Comparison of ENCODE assay signal across 8 cellular contexts in genomic region chr2:96305979-96306308, GRCh38. TPM values are rescaled to one million over a fixed set of nuclear protein-coding genes. Genes with fewer than 3 reads are reported as not detected.
A peak's percentile ranks its signal among the peaks of the same experiment; 100 is the strongest.
DNase-seq lines count a peak whose midpoint lies in the region; ATAC-seq, FAIRE-seq and TF ChIP-seq lines count a peak whose summit lies in the region.

No MANE protein-coding gene starts in this region.

- H3K36me3 ChIP-seq in ascending aorta, result peaks cover 28 to 32% of the 10 kb centered on the region in 2 donors
- peaks cover 16 to 26% of the 10 kb centered on the region in 2 experiments for H3K36me3 ChIP-seq in HepG2 (replicated peaks in 1 of 2; ENCODE audit: control insufficient read depth in 1 of 2, insufficient read depth in 2 of 2, low read length in 2 of 2)
- H3K36me3 ChIP-seq in transverse colon, result peaks cover 0 to 25% (median 12%) of the 10 kb centered on the region in 4 donors

- peak overlapping the region; percentile 8 for H2AFZ ChIP-seq in HepG2 (ENCODE audit: low read length)

- peaks cover 40% of the 10 kb centered on the region for H3K36me3 Mint-ChIP-seq in activated naive CD4-positive, alpha-beta T cell treated with anti-CD3 and anti-CD28 coated beads for 36 hours (ENCODE audit: low read depth)

- no peak for TF ChIP-seq RAD21 in HepG2 (CRISPR knock-in tag; IDR thresholded peaks at IDR 0.05)

- TF ChIP-seq CTCF in ascending aorta (IDR thresholded peaks at IDR 0.05) (no peak), HepG2 (CRISPR knock-in tag; IDR thresholded peaks at IDR 0.05) (no peak), transverse colon (IDR thresholded peaks at IDR 0.05) (no peak), omental fat pad (IDR thresholded peaks at IDR 0.05) (no peak)

- WGBS in HepG2 (ENCODE audit: low lambda C conversion rate), result 2% methylated on average over 9 of the region's 9 CpGs
- WGBS in transverse colon (ENCODE audit: low coverage in 1 of 2), 2 donors, result 23% methylated on average over 9 of the region's 9 CpGs; no CpG with 5 or more reads in 1 of the 2 donors

- H3K27me3 ChIP-seq in ascending aorta (no peaks in the 10 kb centered on the region), HepG2 (ENCODE audit: control insufficient read depth in 1 of 2, insufficient read depth in 2 of 2, low read length in 2 of 2) (no peaks in the 10 kb centered on the region; a peak in 1 of 5 replicates), transverse colon (no peaks in the 10 kb centered on the region)

- H3K4me1 ChIP-seq in ascending aorta, result peaks cover 4 to 13% of the 10 kb centered on the region in 2 donors
- peaks cover 37% of the 10 kb centered on the region for H3K4me1 ChIP-seq in HepG2 (ENCODE audit: insufficient read depth, low read length)
- H3K4me1 ChIP-seq in transverse colon, result peaks cover 6 to 21% (median 17%) of the 10 kb centered on the region in 4 donors

- ATAC-seq in HepG2, result 0 out of 3 replicates have a peak, but pooled peaks have one; percentile 3
- ATAC-seq in HG02885 (IDR thresholded peaks at IDR 0.05; ENCODE audit: poor library complexity, unreplicated experiment), result no peak
- ATAC-seq in omental fat pad (ENCODE audit: low FRiP score), result no peak

- DNase-seq in activated naive CD4-positive, alpha-beta T cell treated with anti-CD3 and anti-CD28 coated beads for 36 hours, result no peak
- DNase-seq in activated naive CD4-positive, alpha-beta T cell treated with Interleukin-2 at 50 U/mL for 16 hours, result no peak
- DNase-seq in ascending aorta (ENCODE audit: low spot score in 2 of 2) (no peak), HepG2 (ENCODE audit: low spot score) (no peak), transverse colon (peak; percentile 17), HCEC 1CT (no peak), omental fat pad (ENCODE audit: low spot score) (no peak)

- in situ Hi-C loops in HepG2 (cut with HindIII; ENCODE audit: extremely low pct_ligation_motif_present, low pct_unique_long_range_greater_than_20kb) (no loop called here), transverse colon (cut with MboI; ENCODE audit: low pct_ligation_motif_present in 1 of 4, low pct_unique_long_range_greater_than_20kb in 1 of 4, low sequenced_read_pairs in 3 of 4) (loop anchor here in 1 of 4 donors (25.0 kb wide), 1 partner anchor 206 kb away; the partner anchor contains the start of gene NEURL3)

- H3K27ac ChIP-seq in ascending aorta (peak overlapping the region; percentile 73 to 82), HepG2 (ENCODE audit: extremely low read length, insufficient read depth, low read length) (peak overlapping the region; percentile 75), transverse colon (peak overlapping the region; percentile 88 to 89 (median 88))

- H3K4me1 Mint-ChIP-seq in activated naive CD4-positive, alpha-beta T cell treated with anti-CD3 and anti-CD28 coated beads for 36 hours (ENCODE audit: low read depth), result peaks cover 47% of the 10 kb centered on the region

- CTCF ChIA-PET in activated naive CD4-positive, alpha-beta T cell treated with anti-CD3 and anti-CD28 coated beads for 36 hours (lab: Charles Lee), result interaction anchor here (0.8 to 1.8 kb wide), 3 partner anchors 15 to 204 kb away, joined by 3 to 6 read pairs (median 5); no protein-coding TSS in a partner anchor
- CTCF ChIA-PET in HepG2 (lab: Yijun Ruan, JAX; ENCODE audit: low intra/inter-chr PET ratio, low total read pairs), result interaction anchor here (1.4 kb wide), 1 partner anchor 203 kb away, joined by 4 read pairs; no protein-coding TSS in a partner anchor

- H3K9me3 Mint-ChIP-seq in activated naive CD4-positive, alpha-beta T cell treated with anti-CD3 and anti-CD28 coated beads for 36 hours, result no peaks in the 10 kb centered on the region

- TF ChIP-seq POLR2A in HepG2 (IDR thresholded peaks at IDR 0.05; ENCODE audit: insufficient read depth in 1 of 2, low read depth in 2 of 2, low read length in 2 of 2), result no peak
- TF ChIP-seq POLR2A in transverse colon (IDR thresholded peaks at IDR 0.05), result no peak

- peak overlapping the region; percentile 84 to 85 for H3K4me3 ChIP-seq in ascending aorta
- H3K4me3 ChIP-seq in HepG2 (replicated peaks in 1 of 3; ENCODE audit: insufficient read depth in 1 of 3, low read depth in 2 of 3, low read length in 3 of 3), result peak overlapping the region; percentile 79 to 92 (median 91)
- H3K4me3 ChIP-seq in transverse colon, result peak overlapping the region; percentile 52 to 86 (median 77)

- no peaks in the 10 kb centered on the region for H3K9me3 ChIP-seq in ascending aorta
- H3K9me3 ChIP-seq in HepG2 (ENCODE audit: low read length), result no peaks in the 10 kb centered on the region
- no peaks in the 10 kb centered on the region for H3K9me3 ChIP-seq in transverse colon

- H3K27me3 Mint-ChIP-seq in activated naive CD4-positive, alpha-beta T cell treated with anti-CD3 and anti-CD28 coated beads for 36 hours (ENCODE audit: low read depth), result no peaks in the 10 kb centered on the region

- H3K4me3 Mint-ChIP-seq in activated naive CD4-positive, alpha-beta T cell treated with anti-CD3 and anti-CD28 coated beads for 36 hours, result peak overlapping the region; percentile 100

- BruUV-seq in HepG2 (replicated peaks; lab: Mats Ljungman, UMichigan), result TSS peak; percentile 93

- POLR2A ChIA-PET in HepG2 (lab: Yijun Ruan, JAX), result interaction anchor here (0.9 to 4.0 kb wide), 16 partner anchors 10 to 103 kb away, joined by 3 to 45 read pairs (median 5); partner anchors contain the start of genes CIAO1, ITPRIPL1, NCAPH and STARD7

- no peak for FAIRE-seq in HepG2 (lab: Jason Lieb, UNC)

- peak overlapping the region; percentile 89 for H3K4me2 ChIP-seq in HepG2 (ENCODE audit: low read depth, low read length)

- H3K27ac Mint-ChIP-seq in activated naive CD4-positive, alpha-beta T cell treated with anti-CD3 and anti-CD28 coated beads for 36 hours, result peak overlapping the region; percentile 98

- H3K9ac ChIP-seq in HepG2 (ENCODE audit: insufficient read depth, low read depth, low read length), result peak overlapping the region; percentile 85

- no peaks in the 10 kb centered on the region for H4K20me1 ChIP-seq in HepG2 (ENCODE audit: insufficient read depth, low read length)

- intact Hi-C loops in activated naive CD4-positive, alpha-beta T cell treated with anti-CD3 and anti-CD28 coated beads for 36 hours (cut with micrococcal nuclease), result loop anchor here (1.0 to 5.0 kb wide), 10 partner anchors 9 to 331 kb away; partner anchors contain the start of genes CIAO1, DUSP2, KANSL3 and NCAPH
- intact Hi-C loops in ascending aorta (cut with DNase I), result loop anchor here (1.0 to 2.0 kb wide), 4 partner anchors 29 to 203 kb away; partner anchors contain the start of genes CIAO1 and NCAPH
- intact Hi-C loops in HepG2 (cut with micrococcal nuclease; ENCODE audit: unreplicated experiment), result loop anchor here (1.0 to 2.0 kb wide), 5 partner anchors 15 to 203 kb away; partner anchors contain the start of genes CIAO1 and ITPRIPL1
- intact Hi-C loops in transverse colon (cut with DNase I; ENCODE audit: low total_unique reads), result no loop called here

- peaks cover 43% of the 10 kb centered on the region for H3K79me2 ChIP-seq in HepG2 (ENCODE audit: insufficient read depth, low read length)

- TF ChIP-seq EP300 in HepG2 (IDR thresholded peaks at IDR 0.05; ENCODE audit: low read depth in 2 of 2, low read length in 2 of 2), result no peak
- no peak for TF ChIP-seq EP300 in HepG2 (CRISPR knock-in tag; IDR thresholded peaks at IDR 0.05; ENCODE audit: borderline replicate concordance)
- no peak for TF ChIP-seq EP300 in transverse colon (IDR thresholded peaks at IDR 0.05; ENCODE audit: low read depth)

RNA-seq across cellular contexts. Expression of gene SNRNP200, which starts 0.6 kb away (rescaled TPM):
- total RNA-seq in activated naive CD4-positive, alpha-beta T cell treated with anti-CD3 and anti-CD28 coated beads for 36 hours, result 100 to 1,000 TPM; 179 to 181 TPM
- total RNA-seq in ascending aorta (57.4 TPM), HepG2 (2016; rRNA removed; fragmentation: Illumina TruSeq; extraction: Trizol) (99.0 and 163 TPM in 2 replicates), transverse colon (100 to 1,000 TPM in 1 of 4 donors, 10 to 100 TPM in 3; 81.4 to 106 (median 86.8) TPM), omental fat pad (10 to 100 TPM; 64.8 to 97.7 (median 84.3) TPM)
- 47.2 and 52.9 TPM in 2 replicates for total RNA-seq in HepG2 (2016; cell fraction: cytosol; rRNA removed; fragmentation: Illumina TruSeq; extraction: Trizol; ENCODE audit: low read depth)
- total RNA-seq in HepG2 (2016; cell fraction: insoluble cytoplasmic fraction; rRNA removed; fragmentation: Illumina TruSeq; extraction: Trizol), result 96.1 and 157 TPM in 2 replicates
- 38.5 and 38.9 TPM in 2 replicates for total RNA-seq in HepG2 (2016; cell fraction: membrane; rRNA removed; fragmentation: Illumina TruSeq; extraction: Trizol)
- total RNA-seq in HepG2 (2016; cell fraction: nucleus; rRNA removed; fragmentation: Illumina TruSeq; extraction: Trizol), result 100 and 111 TPM in 2 replicates
- polyA plus RNA-seq in HepG2 (2011; rRNA removed), result 228 and 232 TPM in 2 replicates
- polyA plus RNA-seq in HepG2 (2011; cell fraction: cytosol; rRNA removed), result 208 and 241 TPM in 2 replicates
- 356 and 374 TPM in 2 replicates for polyA plus RNA-seq in HepG2 (2011; cell fraction: nucleus; rRNA removed)
- 140 and 148 TPM in 2 replicates for polyA plus RNA-seq in HepG2 (2012)
- 7.3 and 8.8 TPM in 2 replicates for polyA plus RNA-seq in HepG2 (2016; cell fraction: cytosol; fragmentation: Illumina TruSeq; extraction: Trizol; ENCODE audit: low read depth)
- polyA plus RNA-seq in HepG2 (2016; cell fraction: insoluble cytoplasmic fraction; fragmentation: Illumina TruSeq; extraction: Trizol; ENCODE audit: low read depth), result 181 and 193 TPM in 2 replicates
- polyA plus RNA-seq in HepG2 (2016; cell fraction: membrane; fragmentation: Illumina TruSeq; extraction: Trizol; ENCODE audit: low read depth), result 14.0 and 16.1 TPM in 2 replicates
- polyA plus RNA-seq in HepG2 (2016; cell fraction: nucleus; fragmentation: Illumina TruSeq; extraction: Trizol; ENCODE audit: insufficient read depth, low read depth), result 219 and 234 TPM in 2 replicates
- polyA minus RNA-seq in HepG2 (2011; rRNA and poly(A)+ RNA removed; ENCODE audit: low replicate concordance), result 554 and 704 TPM in 2 replicates
- polyA minus RNA-seq in HepG2 (2011; cell fraction: cytosol; rRNA and poly(A)+ RNA removed), result 179 and 186 TPM in 2 replicates
- 151 and 182 TPM in 2 replicates for polyA minus RNA-seq in HepG2 (2011; cell fraction: nucleus; rRNA and poly(A)+ RNA removed)

RNA-seq across cellular contexts. Expression of gene ITPRIPL1, which starts 19.2 kb away (rescaled TPM):
- 10 to 100 TPM; 13.3 to 13.4 TPM for total RNA-seq in activated naive CD4-positive, alpha-beta T cell treated with anti-CD3 and anti-CD28 coated beads for 36 hours
- 14.5 TPM for total RNA-seq in ascending aorta
- 8.7 and 11.7 TPM in 2 replicates for total RNA-seq in HepG2 (2016; rRNA removed; fragmentation: Illumina TruSeq; extraction: Trizol)
- 1.8 TPM in 2 replicates for total RNA-seq in HepG2 (2016; cell fraction: cytosol; rRNA removed; fragmentation: Illumina TruSeq; extraction: Trizol; ENCODE audit: low read depth)
- total RNA-seq in HepG2 (2016; cell fraction: insoluble cytoplasmic fraction; rRNA removed; fragmentation: Illumina TruSeq; extraction: Trizol), result 9.0 and 10.8 TPM in 2 replicates
- 6.8 and 7.2 TPM in 2 replicates for total RNA-seq in HepG2 (2016; cell fraction: membrane; rRNA removed; fragmentation: Illumina TruSeq; extraction: Trizol)
- 7.6 and 9.0 TPM in 2 replicates for total RNA-seq in HepG2 (2016; cell fraction: nucleus; rRNA removed; fragmentation: Illumina TruSeq; extraction: Trizol)
- 4.3 and 6.3 TPM in 2 replicates for polyA plus RNA-seq in HepG2 (2011; rRNA removed)
- polyA plus RNA-seq in HepG2 (2011; cell fraction: cytosol; rRNA removed), result 5.1 and 5.4 TPM in 2 replicates
- 4.6 and 5.3 TPM in 2 replicates for polyA plus RNA-seq in HepG2 (2011; cell fraction: nucleus; rRNA removed)
- 7.4 and 9.8 TPM in 2 replicates for polyA plus RNA-seq in HepG2 (2012)
- 1.3 and 2.7 TPM in 2 replicates for polyA plus RNA-seq in HepG2 (2016; cell fraction: cytosol; fragmentation: Illumina TruSeq; extraction: Trizol; ENCODE audit: low read depth)
- polyA plus RNA-seq in HepG2 (2016; cell fraction: insoluble cytoplasmic fraction; fragmentation: Illumina TruSeq; extraction: Trizol; ENCODE audit: low read depth), result 6.6 and 6.7 TPM in 2 replicates
- polyA plus RNA-seq in HepG2 (2016; cell fraction: membrane; fragmentation: Illumina TruSeq; extraction: Trizol; ENCODE audit: low read depth), result 2.8 and 3.9 TPM in 2 replicates
- polyA plus RNA-seq in HepG2 (2016; cell fraction: nucleus; fragmentation: Illumina TruSeq; extraction: Trizol; ENCODE audit: insufficient read depth, low read depth), result 11.2 and 11.5 TPM in 2 replicates
- polyA minus RNA-seq in HepG2 (2011; rRNA and poly(A)+ RNA removed; ENCODE audit: low replicate concordance), result 0.16 and 9.3 TPM in 2 replicates
- 3.9 and 4.1 TPM in 2 replicates for polyA minus RNA-seq in HepG2 (2011; cell fraction: cytosol; rRNA and poly(A)+ RNA removed)
- polyA minus RNA-seq in HepG2 (2011; cell fraction: nucleus; rRNA and poly(A)+ RNA removed), result 2.7 TPM in 2 replicates
- total RNA-seq in transverse colon, result 1 to 10 TPM in 1 of 4 donors, under 1 TPM in 2, not detected in 1; 0.41 to 2.6 (median 0.95) TPM
- 1 to 10 TPM; 4.8 to 7.6 (median 6.6) TPM for total RNA-seq in omental fat pad

RNA-seq across cellular contexts. Expression of gene NCAPH, which starts 29.6 kb away (rescaled TPM):
- 10 to 100 TPM; 78.6 to 79.2 TPM for total RNA-seq in activated naive CD4-positive, alpha-beta T cell treated with anti-CD3 and anti-CD28 coated beads for 36 hours
- total RNA-seq in ascending aorta, result not detected
- 48.8 and 66.9 TPM in 2 replicates for total RNA-seq in HepG2 (2016; rRNA removed; fragmentation: Illumina TruSeq; extraction: Trizol)
- total RNA-seq in HepG2 (2016; cell fraction: cytosol; rRNA removed; fragmentation: Illumina TruSeq; extraction: Trizol; ENCODE audit: low read depth), result 17.2 and 17.9 TPM in 2 replicates
- 51.2 and 65.6 TPM in 2 replicates for total RNA-seq in HepG2 (2016; cell fraction: insoluble cytoplasmic fraction; rRNA removed; fragmentation: Illumina TruSeq; extraction: Trizol)
- total RNA-seq in HepG2 (2016; cell fraction: membrane; rRNA removed; fragmentation: Illumina TruSeq; extraction: Trizol), result 23.8 and 28.9 TPM in 2 replicates
- total RNA-seq in HepG2 (2016; cell fraction: nucleus; rRNA removed; fragmentation: Illumina TruSeq; extraction: Trizol), result 27.0 and 29.9 TPM in 2 replicates
- polyA plus RNA-seq in HepG2 (2011; rRNA removed), result 13.5 and 22.8 TPM in 2 replicates
- polyA plus RNA-seq in HepG2 (2011; cell fraction: cytosol; rRNA removed), result 15.0 and 23.3 TPM in 2 replicates
- polyA plus RNA-seq in HepG2 (2011; cell fraction: nucleus; rRNA removed), result 9.2 and 13.0 TPM in 2 replicates
- polyA plus RNA-seq in HepG2 (2012), result 7.8 and 19.4 TPM in 2 replicates
- polyA plus RNA-seq in HepG2 (2016; cell fraction: cytosol; fragmentation: Illumina TruSeq; extraction: Trizol; ENCODE audit: low read depth), result 3.3 and 5.6 TPM in 2 replicates
- polyA plus RNA-seq in HepG2 (2016; cell fraction: insoluble cytoplasmic fraction; fragmentation: Illumina TruSeq; extraction: Trizol; ENCODE audit: low read depth), result 62.0 and 66.5 TPM in 2 replicates
- polyA plus RNA-seq in HepG2 (2016; cell fraction: membrane; fragmentation: Illumina TruSeq; extraction: Trizol; ENCODE audit: low read depth), result 9.1 and 10.8 TPM in 2 replicates
- 35.6 and 38.5 TPM in 2 replicates for polyA plus RNA-seq in HepG2 (2016; cell fraction: nucleus; fragmentation: Illumina TruSeq; extraction: Trizol; ENCODE audit: insufficient read depth, low read depth)
- 29.4 and 107 TPM in 2 replicates for polyA minus RNA-seq in HepG2 (2011; rRNA and poly(A)+ RNA removed; ENCODE audit: low replicate concordance)
- 12.9 and 17.8 TPM in 2 replicates for polyA minus RNA-seq in HepG2 (2011; cell fraction: cytosol; rRNA and poly(A)+ RNA removed)
- polyA minus RNA-seq in HepG2 (2011; cell fraction: nucleus; rRNA and poly(A)+ RNA removed), result 9.4 and 16.4 TPM in 2 replicates
- total RNA-seq in transverse colon, result 10 to 100 TPM in 1 of 4 donors, 1 to 10 TPM in 2, under 1 TPM in 1; 0.79 to 38.6 (median 1.8) TPM
- 1 to 10 TPM in 2 of 4 donors, under 1 TPM in 2; 0.65 to 3.2 (median 2.0) TPM for total RNA-seq in omental fat pad

RNA-seq across cellular contexts. Expression of gene CIAO1, which starts 39.9 kb away (rescaled TPM):
- 10 to 100 TPM; 59.9 to 62.2 TPM for total RNA-seq in activated naive CD4-positive, alpha-beta T cell treated with anti-CD3 and anti-CD28 coated beads for 36 hours
- total RNA-seq in ascending aorta, result 127 TPM
- 99.3 and 118 TPM in 2 replicates for total RNA-seq in HepG2 (2016; rRNA removed; fragmentation: Illumina TruSeq; extraction: Trizol)
- total RNA-seq in HepG2 (2016; cell fraction: cytosol; rRNA removed; fragmentation: Illumina TruSeq; extraction: Trizol; ENCODE audit: low read depth), result 14.9 and 15.6 TPM in 2 replicates
- total RNA-seq in HepG2 (2016; cell fraction: insoluble cytoplasmic fraction; rRNA removed; fragmentation: Illumina TruSeq; extraction: Trizol), result 102 and 121 TPM in 2 replicates
- total RNA-seq in HepG2 (2016; cell fraction: membrane; rRNA removed; fragmentation: Illumina TruSeq; extraction: Trizol), result 38.1 and 39.7 TPM in 2 replicates
- 61.9 and 65.1 TPM in 2 replicates for total RNA-seq in HepG2 (2016; cell fraction: nucleus; rRNA removed; fragmentation: Illumina TruSeq; extraction: Trizol)
- polyA plus RNA-seq in HepG2 (2011; rRNA removed), result 109 and 120 TPM in 2 replicates
- 120 and 159 TPM in 2 replicates for polyA plus RNA-seq in HepG2 (2011; cell fraction: cytosol; rRNA removed)
- polyA plus RNA-seq in HepG2 (2011; cell fraction: nucleus; rRNA removed), result 110 and 111 TPM in 2 replicates
- 69.5 and 70.0 TPM in 2 replicates for polyA plus RNA-seq in HepG2 (2012)
- polyA plus RNA-seq in HepG2 (2016; cell fraction: cytosol; fragmentation: Illumina TruSeq; extraction: Trizol; ENCODE audit: low read depth), result 16.2 and 16.4 TPM in 2 replicates
- 117 and 126 TPM in 2 replicates for polyA plus RNA-seq in HepG2 (2016; cell fraction: insoluble cytoplasmic fraction; fragmentation: Illumina TruSeq; extraction: Trizol; ENCODE audit: low read depth)
- 29.3 and 29.6 TPM in 2 replicates for polyA plus RNA-seq in HepG2 (2016; cell fraction: membrane; fragmentation: Illumina TruSeq; extraction: Trizol; ENCODE audit: low read depth)
- 148 and 152 TPM in 2 replicates for polyA plus RNA-seq in HepG2 (2016; cell fraction: nucleus; fragmentation: Illumina TruSeq; extraction: Trizol; ENCODE audit: insufficient read depth, low read depth)
- 225 and 243 TPM in 2 replicates for polyA minus RNA-seq in HepG2 (2011; rRNA and poly(A)+ RNA removed; ENCODE audit: low replicate concordance)
- polyA minus RNA-seq in HepG2 (2011; cell fraction: cytosol; rRNA and poly(A)+ RNA removed), result 65.5 and 66.8 TPM in 2 replicates
- polyA minus RNA-seq in HepG2 (2011; cell fraction: nucleus; rRNA and poly(A)+ RNA removed), result 49.4 and 55.6 TPM in 2 replicates
- total RNA-seq in transverse colon, result 100 to 1,000 TPM; 114 to 220 (median 143) TPM
- total RNA-seq in omental fat pad, result 100 to 1,000 TPM in 3 of 4 donors, 10 to 100 TPM in 1; 80.9 to 117 (median 105) TPM

RNA-seq across cellular contexts. Expression of gene TMEM127, which starts 40.1 kb away (rescaled TPM):
- total RNA-seq in activated naive CD4-positive, alpha-beta T cell treated with anti-CD3 and anti-CD28 coated beads for 36 hours, result 10 to 100 TPM; 12.9 to 16.1 TPM
- total RNA-seq in ascending aorta (61.9 TPM), HepG2 (2016; rRNA removed; fragmentation: Illumina TruSeq; extraction: Trizol) (15.7 and 21.5 TPM in 2 replicates), transverse colon (100 to 1,000 TPM in 1 of 4 donors, 10 to 100 TPM in 3; 18.5 to 131 (median 82.0) TPM), omental fat pad (10 to 100 TPM; 34.5 to 52.1 (median 43.2) TPM)
- total RNA-seq in HepG2 (2016; cell fraction: cytosol; rRNA removed; fragmentation: Illumina TruSeq; extraction: Trizol; ENCODE audit: low read depth), result 1.6 and 1.7 TPM in 2 replicates
- total RNA-seq in HepG2 (2016; cell fraction: insoluble cytoplasmic fraction; rRNA removed; fragmentation: Illumina TruSeq; extraction: Trizol), result 13.2 and 21.0 TPM in 2 replicates
- 7.2 and 9.0 TPM in 2 replicates for total RNA-seq in HepG2 (2016; cell fraction: membrane; rRNA removed; fragmentation: Illumina TruSeq; extraction: Trizol)
- total RNA-seq in HepG2 (2016; cell fraction: nucleus; rRNA removed; fragmentation: Illumina TruSeq; extraction: Trizol), result 18.7 and 20.0 TPM in 2 replicates
- polyA plus RNA-seq in HepG2 (2011; rRNA removed), result 33.9 and 45.2 TPM in 2 replicates
- polyA plus RNA-seq in HepG2 (2011; cell fraction: cytosol; rRNA removed), result 24.6 and 25.3 TPM in 2 replicates
- polyA plus RNA-seq in HepG2 (2011; cell fraction: nucleus; rRNA removed), result 23.8 and 26.6 TPM in 2 replicates
- polyA plus RNA-seq in HepG2 (2012), result 18.5 and 22.4 TPM in 2 replicates
- polyA plus RNA-seq in HepG2 (2016; cell fraction: cytosol; fragmentation: Illumina TruSeq; extraction: Trizol; ENCODE audit: low read depth), result 1.5 and 1.9 TPM in 2 replicates
- 13.9 and 16.7 TPM in 2 replicates for polyA plus RNA-seq in HepG2 (2016; cell fraction: insoluble cytoplasmic fraction; fragmentation: Illumina TruSeq; extraction: Trizol; ENCODE audit: low read depth)
- polyA plus RNA-seq in HepG2 (2016; cell fraction: membrane; fragmentation: Illumina TruSeq; extraction: Trizol; ENCODE audit: low read depth), result 5.0 and 5.8 TPM in 2 replicates
- polyA plus RNA-seq in HepG2 (2016; cell fraction: nucleus; fragmentation: Illumina TruSeq; extraction: Trizol; ENCODE audit: insufficient read depth, low read depth), result 26.4 and 31.8 TPM in 2 replicates
- 75.3 and 118 TPM in 2 replicates for polyA minus RNA-seq in HepG2 (2011; rRNA and poly(A)+ RNA removed; ENCODE audit: low replicate concordance)
- polyA minus RNA-seq in HepG2 (2011; cell fraction: cytosol; rRNA and poly(A)+ RNA removed), result 16.4 and 21.8 TPM in 2 replicates
- polyA minus RNA-seq in HepG2 (2011; cell fraction: nucleus; rRNA and poly(A)+ RNA removed), result 26.3 and 29.3 TPM in 2 replicates
